In genomic region chr12:93536766-93537515, GRCh38 we compare ENCODE assay signal across 1 cellular context.
TF ChIP-seq lines count a peak whose summit lies in the region.

No MANE protein-coding gene starts in this region.

TF ChIP-seq in HepG2, 621 proteins besides CTCF, POLR2A, EP300 and RAD21 (continued from another document):
- TF ChIP-seq ARID4A (CRISPR knock-in tag; IDR thresholded peaks at IDR 0.05; ENCODE audit: borderline replicate concordance) = no peak
